ENCODE assay signal across 20 cellular contexts in the genomic region with DNA sequence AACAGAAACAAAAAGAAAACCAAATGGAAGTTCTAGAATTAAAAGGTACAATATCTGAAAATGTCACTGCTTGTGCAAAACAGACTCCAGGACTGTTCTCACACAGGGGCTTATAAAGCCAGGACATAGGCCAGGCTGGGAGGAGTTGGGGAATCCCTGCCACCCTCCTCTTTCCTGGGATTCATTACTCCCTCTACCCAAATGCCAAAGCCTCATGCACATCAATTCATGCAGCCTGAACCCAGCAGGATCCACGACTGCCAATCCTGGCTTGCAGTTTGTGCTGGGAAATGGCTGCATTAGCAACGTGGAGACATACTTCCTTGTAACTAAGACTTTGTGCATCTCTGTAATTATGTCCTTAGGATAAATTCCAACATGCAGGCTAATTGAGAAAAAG.
DNase-seq lines count a peak whose midpoint lies in the region; ATAC-seq and TF ChIP-seq lines count a peak whose summit lies in the region.
"Had no signal": no experiment of that assay in that cellular context is flagged by ENCODE, and none has a peak within 500 bp of the region (broad histone marks: within the 10 kb centered on the region; RNA-seq: fewer than 3 reads in every experiment).

No MANE protein-coding gene starts in this region.

- peaks cover 20 to 29% (median 24%) of the 10 kb centered on the region in 5 experiments for H3K9me3 Mint-ChIP-seq in brain
- H3K9me3 Mint-ChIP-seq in type B pancreatic cell, result peaks cover 9% of the 10 kb centered on the region

- DNase-seq in cardiac septum (ENCODE audit: low spot score) (peak; percentile 31), left cardiac atrium (no peak), type B pancreatic cell (ENCODE audit: extremely low spot score, unreplicated experiment) (peak; percentile 60), mammary epithelial cell (no peak), foreskin keratinocyte (no peak)
- DNase-seq: CD4-positive, CD25-positive, alpha-beta regulatory T cell; KBM-7; MG63; NCI-H1105 treated with DMSO at 0.1 percent for 48 hours; NCI-H146; NCI-H1930; NCI-H446; NCI-H524 treated with DMSO at 0.1 percent for 48 hours; NCI-H774; SJCRH30 had no signal

- TF ChIP-seq CTCF in brain (conservative IDR thresholded peaks at IDR 0.05) (no peak), type B pancreatic cell (conservative IDR thresholded peaks at IDR 0.05) (no peak), mammary epithelial cell (conservative IDR thresholded peaks at IDR 0.05 in 1 of 2, IDR thresholded peaks at IDR 0.05 in 1 of 2; ENCODE audit: extremely low read depth in 1 of 2, insufficient read depth in 1 of 2, low read depth in 1 of 2, low read length in 2 of 2) (no peak), foreskin keratinocyte (conservative IDR thresholded peaks at IDR 0.05) (no peak)

- no peak overlapping the region for H3K9ac ChIP-seq in mammary epithelial cell (ENCODE audit: insufficient read depth, low read length)
- H3K9ac ChIP-seq: BLaER1 had no signal

- H3K4me3 Mint-ChIP-seq in brain, result no peak overlapping the region
- no peak overlapping the region for H3K4me3 Mint-ChIP-seq in type B pancreatic cell
- H3K4me3 Mint-ChIP-seq: CD4-positive, CD25-positive, alpha-beta regulatory T cell had no signal

- CTCF ChIA-PET in mammary epithelial cell (lab: Charles Lee; ENCODE audit: low non-redundant PET), result no interaction called here

- no peaks in the 10 kb centered on the region for H3K79me2 ChIP-seq in mammary epithelial cell (ENCODE audit: insufficient read depth, low read length)

- no peak overlapping the region for H3K4me3 ChIP-seq in mesodermal cell (ENCODE audit: extremely low read depth, insufficient read depth, low read length, poor library complexity, severe bottlenecking)
- H3K4me3 ChIP-seq in mammary epithelial cell (replicated peaks in 1 of 3; ENCODE audit: insufficient read depth in 1 of 3, low read depth in 2 of 3, low read length in 3 of 3), result no peak overlapping the region
- H3K4me3 ChIP-seq: BLaER1, MG63, SJCRH30 had no signal

- H3K36me3 Mint-ChIP-seq in brain (peaks cover 41% of the 10 kb centered on the region), type B pancreatic cell (no peaks in the 10 kb centered on the region)
- H3K36me3 Mint-ChIP-seq: CD4-positive, CD25-positive, alpha-beta regulatory T cell had no signal

- H3K27me3 Mint-ChIP-seq in brain, result peaks cover 9% of the 10 kb centered on the region
- H3K27me3 Mint-ChIP-seq in type B pancreatic cell, result peaks cover 39% of the 10 kb centered on the region

- peaks cover 19% of the 10 kb centered on the region for H3K4me1 Mint-ChIP-seq in brain
- H3K4me1 Mint-ChIP-seq in type B pancreatic cell (ENCODE audit: unreplicated experiment), result peaks cover 22% of the 10 kb centered on the region
- H3K4me1 Mint-ChIP-seq: CD4-positive, CD25-positive, alpha-beta regulatory T cell had no signal

- 18 to 40% methylated on average over 1 to 2 of the region's 2 CpGs for WGBS in mesodermal cell (ENCODE audit: insufficient coverage in 2 of 2), 2 experiments
- WGBS in mammary epithelial cell (ENCODE audit: low coverage, missing lambda C conversion rate), result 20% methylated on average over 2 of the region's 2 CpGs

- H2AFZ ChIP-seq in mammary epithelial cell (ENCODE audit: low read depth, low read length), result no peak overlapping the region

- in situ Hi-C loops in mammary epithelial cell (cut with MboI; ENCODE audit: low sequenced_read_pairs in 2 of 2), result loop anchor here (5.0 to 10.0 kb wide), 2 partner anchors 55 to 58 kb away; no protein-coding TSS in a partner anchor

- H3K36me3 ChIP-seq in mesodermal cell (ENCODE audit: control insufficient read depth, insufficient read depth, low read length) (no peaks in the 10 kb centered on the region), mammary epithelial cell (ENCODE audit: insufficient read depth, low read length) (no peaks in the 10 kb centered on the region)
- H3K36me3 ChIP-seq: MG63, SJCRH30 had no signal

- H3K27me3 ChIP-seq in mammary epithelial cell (ENCODE audit: insufficient read depth, low read length) (peaks cover 2% of the 10 kb centered on the region), foreskin keratinocyte (peaks cover 13% of the 10 kb centered on the region)
- H3K27me3 ChIP-seq: BLaER1, MG63 had no signal

- H3K4me1 ChIP-seq in mesodermal cell (ENCODE audit: control insufficient read depth, insufficient read depth, low read length, poor library complexity, severe bottlenecking), result no peaks in the 10 kb centered on the region
- no peaks in the 10 kb centered on the region for H3K4me1 ChIP-seq in mammary epithelial cell (ENCODE audit: insufficient read depth, low read length)
- H3K4me1 ChIP-seq in foreskin keratinocyte, result no peaks in the 10 kb centered on the region
- H3K4me1 ChIP-seq: BLaER1, SJCRH30 had no signal

- no peaks in the 10 kb centered on the region for H4K20me1 ChIP-seq in mammary epithelial cell (ENCODE audit: insufficient read depth, low read length)

- H3K27ac Mint-ChIP-seq in brain, result peak overlapping the region in 3 of 5 experiments; percentile 11 to 89 (median 69)
- H3K27ac Mint-ChIP-seq in type B pancreatic cell, result no peak overlapping the region
- H3K27ac Mint-ChIP-seq: CD4-positive, CD25-positive, alpha-beta regulatory T cell had no signal

- no peak for ATAC-seq in left cardiac atrium
- no peak for ATAC-seq in GM18861 (IDR thresholded peaks at IDR 0.05; ENCODE audit: unreplicated experiment)
- ATAC-seq in foreskin keratinocyte, result no peak
- ATAC-seq: Right ventricle myocardium inferior had no signal

- no peak overlapping the region for H3K4me2 ChIP-seq in mammary epithelial cell (ENCODE audit: insufficient read depth, low read depth, low read length)
- H3K4me2 ChIP-seq: BLaER1 had no signal

- no TSS peak for BruUV-seq in mammary epithelial cell (replicated peaks; lab: Mats Ljungman, UMichigan)

- H3K27ac ChIP-seq in mesodermal cell (ENCODE audit: low read depth, low read length, severe bottlenecking) (peak overlapping the region; percentile 53), mammary epithelial cell (ENCODE audit: insufficient read depth, low read depth, low read length) (no peak overlapping the region), foreskin keratinocyte (no peak overlapping the region)
- H3K27ac ChIP-seq: BLaER1, SJCRH30 had no signal

- H3K9me3 ChIP-seq in mesodermal cell (ENCODE audit: control insufficient read depth, low read length) (peaks cover 12% of the 10 kb centered on the region), mammary epithelial cell (replicated peaks; ENCODE audit: insufficient read depth, low read length) (no peaks in the 10 kb centered on the region)
- H3K9me3 ChIP-seq: SJCRH30 had no signal

- intact Hi-C loops in cardiac septum (cut with DNase I), result no loop called here
- intact Hi-C loops in left cardiac atrium (cut with DNase I), result no loop called here
- intact Hi-C loops in mammary epithelial cell (cut with micrococcal nuclease), result no loop called here

- dilution Hi-C loops in mammary epithelial cell (cut with HindIII; ENCODE audit: low sequenced_read_pairs), result no loop called here

Comparison
In these comparisons a context has a peak if more than half of its experiments do, and no peak if none do; other contexts are left out.
1. DNase-seq: peak in cardiac septum (single experiment) and type B pancreatic cell (single experiment); none in left cardiac atrium (single experiment), mammary epithelial cell (single experiment) and foreskin keratinocyte (0 of 2).